22 cellular contexts compared by ENCODE assay signal in genomic region chr10:121732676-121733445, GRCh38.
DNase-seq lines count a peak whose midpoint lies in the region; ATAC-seq and TF ChIP-seq lines count a peak whose summit lies in the region.
"Had no signal": no experiment of that assay in that cellular context is flagged by ENCODE, and none has a peak within 500 bp of the region (broad histone marks: within the 10 kb centered on the region; RNA-seq: fewer than 3 reads in every experiment).

No MANE protein-coding gene starts in this region.

- DNase-seq in NCI-H2107 treated with DMSO at 0.1 percent for 48 hours (lab: John Stamatoyannopoulos, UW; ENCODE audit: unreplicated experiment) (peak; percentile 21), NCI-H2107 (lab: John Stamatoyannopoulos, UW) (no peak), NCI-H510A treated with DMSO at 0.1 percent for 48 hours (lab: John Stamatoyannopoulos, UW) (peak; percentile 26), glutamatergic neuron (peak; percentile 40), osteoblast (ENCODE audit: insufficient read length, low spot score, missing footprints) (peak; percentile 42), AG20443 (ENCODE audit: low spot score) (no peak)
- DNase-seq in CD8-positive, alpha-beta memory T cell, result no peak
- DNase-seq: activated CD4-positive, alpha-beta T cell treated with anti-CD3 and anti-CD28 coated beads for 4 hours; activated CD8-positive, alpha-beta memory T cell treated with anti-CD3 and anti-CD28 coated beads, Interleukin-2, amount 10 ng/mL, durations not matched to agents 7 days and 5 days; adrenal gland; dermis blood vessel endothelial cell; DMS153; foreskin keratinocyte; KG1; left ventricle myocardium superior; mucosa of descending colon; nucleus accumbens; right cardiac atrium had no signal

- no peak for TF ChIP-seq CTCF in glutamatergic neuron (IDR thresholded peaks at IDR 0.05; ENCODE audit: partially characterized antibody, unreplicated experiment)
- TF ChIP-seq CTCF in osteoblast (IDR thresholded peaks at IDR 0.05; ENCODE audit: extremely low read depth, low read depth, low read length), result no peak

- peak overlapping the region; percentile 34 for H3K4me3 Mint-ChIP-seq in glutamatergic neuron (ENCODE audit: unreplicated experiment)
- H3K4me3 Mint-ChIP-seq in CD8-positive, alpha-beta memory T cell, result no peak overlapping the region
- H3K4me3 Mint-ChIP-seq: activated CD8-positive, alpha-beta memory T cell treated with anti-CD3 and anti-CD28 coated beads, Interleukin-2, amount 10 ng/mL, durations not matched to agents 7 days and 5 days had no signal

- no peaks in the 10 kb centered on the region for H3K36me3 ChIP-seq in osteoblast (ENCODE audit: insufficient read depth, low read length)
- H3K36me3 ChIP-seq in CD8-positive, alpha-beta memory T cell (ENCODE audit: insufficient read depth, low read length), result no peaks in the 10 kb centered on the region
- H3K36me3 ChIP-seq: adrenal gland, BLaER1, vagina had no signal

- POLR2A ChIA-PET in CD8-positive, alpha-beta memory T cell (lab: Charles Lee), result no interaction called here

- H3K4me2 ChIP-seq in osteoblast (ENCODE audit: insufficient read depth, low read length), result no peak overlapping the region
- H3K4me2 ChIP-seq: BLaER1 had no signal

- ATAC-seq in HG03095 (IDR thresholded peaks at IDR 0.05; ENCODE audit: unreplicated experiment), result no peak
- ATAC-seq: activated CD8-positive, alpha-beta memory T cell treated with anti-CD3 and anti-CD28 coated beads, Interleukin-2, amount 10 ng/mL, durations not matched to agents 7 days and 5 days; left ventricle myocardium superior; mucosa of descending colon; right cardiac atrium had no signal

- no peaks in the 10 kb centered on the region for H3K36me3 Mint-ChIP-seq in glutamatergic neuron (ENCODE audit: unreplicated experiment)
- no peaks in the 10 kb centered on the region for H3K36me3 Mint-ChIP-seq in CD8-positive, alpha-beta memory T cell
- H3K36me3 Mint-ChIP-seq: activated CD8-positive, alpha-beta memory T cell treated with anti-CD3 and anti-CD28 coated beads, Interleukin-2, amount 10 ng/mL, durations not matched to agents 7 days and 5 days had no signal

- H3K4me1 ChIP-seq in osteoblast (ENCODE audit: insufficient read depth, low read length), result no peaks in the 10 kb centered on the region
- H3K4me1 ChIP-seq in CD8-positive, alpha-beta memory T cell (ENCODE audit: insufficient read depth, low read length), result no peaks in the 10 kb centered on the region
- H3K4me1 ChIP-seq: adrenal gland, BLaER1, foreskin keratinocyte, vagina had no signal

- CTCF ChIA-PET in CD8-positive, alpha-beta memory T cell (lab: Charles Lee), result no interaction called here

- H3K9me3 ChIP-seq in osteoblast (ENCODE audit: low read depth, low read length), result no peaks in the 10 kb centered on the region
- no peaks in the 10 kb centered on the region for H3K9me3 ChIP-seq in CD8-positive, alpha-beta memory T cell (ENCODE audit: low read length)
- H3K9me3 ChIP-seq: adrenal gland, BLaER1, mucosa of descending colon, vagina had no signal

- H3K4me3 ChIP-seq in osteoblast (ENCODE audit: insufficient read depth, low read length), result no peak overlapping the region
- no peak overlapping the region for H3K4me3 ChIP-seq in CD8-positive, alpha-beta memory T cell (ENCODE audit: low read length)
- H3K4me3 ChIP-seq: adrenal gland, BLaER1, mucosa of descending colon, vagina had no signal

- H2AFZ ChIP-seq in osteoblast (ENCODE audit: low read length), result no peak overlapping the region

- H3K9me3 Mint-ChIP-seq in glutamatergic neuron (ENCODE audit: unreplicated experiment), result peaks cover 6% of the 10 kb centered on the region
- H3K9me3 Mint-ChIP-seq in CD8-positive, alpha-beta memory T cell, result no peaks in the 10 kb centered on the region
- H3K9me3 Mint-ChIP-seq: activated T-helper 2 cell treated with anti-CD3 and anti-CD28 coated beads, Interferon-gamma antibody, Interleukin-2, Interleukin-4, amounts not matched to agents 10 μg/mL and 5 μg/mL and 100 μg/mL, durations not matched to agents 14 hours and 24 hours and 36 hours had no signal

- peaks cover 6% of the 10 kb centered on the region for H3K27me3 Mint-ChIP-seq in glutamatergic neuron (ENCODE audit: unreplicated experiment)
- H3K27me3 Mint-ChIP-seq in CD8-positive, alpha-beta memory T cell, result peaks cover 4 to 18% of the 10 kb centered on the region in 2 donors

- H3K27ac ChIP-seq in osteoblast (ENCODE audit: low read depth, low read length), result no peak overlapping the region
- H3K27ac ChIP-seq in CD8-positive, alpha-beta memory T cell (ENCODE audit: low read depth, low read length), result no peak overlapping the region
- H3K27ac ChIP-seq: adrenal gland, BLaER1, foreskin keratinocyte, vagina had no signal

- no peaks in the 10 kb centered on the region for H4K20me1 ChIP-seq in osteoblast (ENCODE audit: insufficient read depth, low read length)
- H4K20me1 ChIP-seq: BLaER1 had no signal

- peaks cover 3% of the 10 kb centered on the region for H3K27me3 ChIP-seq in osteoblast (ENCODE audit: insufficient read depth, low read length)
- H3K27me3 ChIP-seq in CD8-positive, alpha-beta memory T cell (ENCODE audit: insufficient read depth, low read length, poor library complexity, severe bottlenecking), result peaks cover 3% of the 10 kb centered on the region
- H3K27me3 ChIP-seq: adrenal gland, foreskin keratinocyte, vagina had no signal

- H3K4me1 Mint-ChIP-seq in glutamatergic neuron (ENCODE audit: low read depth, unreplicated experiment), result peaks cover 27% of the 10 kb centered on the region
- peaks cover 6 to 11% (median 6%) of the 10 kb centered on the region in 3 donors for H3K4me1 Mint-ChIP-seq in CD8-positive, alpha-beta memory T cell

- peak overlapping the region; percentile 81 for H3K27ac Mint-ChIP-seq in glutamatergic neuron (ENCODE audit: unreplicated experiment)
- peak overlapping the region in 1 of 8 donors; percentile 66 for H3K27ac Mint-ChIP-seq in CD8-positive, alpha-beta memory T cell
- H3K27ac Mint-ChIP-seq: activated CD8-positive, alpha-beta memory T cell treated with anti-CD3 and anti-CD28 coated beads, Interleukin-2, amount 10 ng/mL, durations not matched to agents 7 days and 5 days; activated T-helper 2 cell treated with anti-CD3 and anti-CD28 coated beads, Interferon-gamma antibody, Interleukin-2, Interleukin-4, amounts not matched to agents 10 μg/mL and 5 μg/mL and 100 μg/mL, durations not matched to agents 14 hours and 24 hours and 36 hours had no signal

- H3K79me2 ChIP-seq in osteoblast (ENCODE audit: insufficient read depth, low read length), result no peaks in the 10 kb centered on the region

Comparison
In these comparisons a context has a peak if more than half of its experiments do, and no peak if none do; other contexts are left out.
1. DNase-seq: peak in NCI-H2107 treated with DMSO at 0.1 percent for 48 hours (single experiment), NCI-H510A treated with DMSO at 0.1 percent for 48 hours (single experiment), glutamatergic neuron (single experiment) and osteoblast (single experiment); none in NCI-H2107 (single experiment), AG20443 (single experiment) and CD8-positive, alpha-beta memory T cell (0 of 5).